Comparison of ENCODE assay signal across 23 cellular contexts in genomic region chr5:63233906-63234305, GRCh38.
DNase-seq lines count a peak whose midpoint lies in the region; ATAC-seq and TF ChIP-seq lines count a peak whose summit lies in the region.
"Had no signal": no experiment of that assay in that cellular context is flagged by ENCODE, and none has a peak within 500 bp of the region (broad histone marks: within the 10 kb centered on the region; RNA-seq: fewer than 3 reads in every experiment).

No MANE protein-coding gene starts in this region.

- no peak for ATAC-seq in HG03460 (IDR thresholded peaks at IDR 0.05; ENCODE audit: unreplicated experiment)
- ATAC-seq: activated CD4-positive, CD25-positive, alpha-beta regulatory T cell treated with anti-CD3 and anti-CD28 coated beads, Interleukin-2, amount 50 U/mL, for 24 hours; activated CD8-positive, alpha-beta T cell treated with anti-CD3 and anti-CD28 coated beads for 36 hours; left lobe of liver; naive thymus-derived CD4-positive, alpha-beta T cell had no signal

- TF ChIP-seq EP300 in Ishikawa (IDR thresholded peaks at IDR 0.05; ENCODE audit: borderline replicate concordance), result no peak

- no peak for TF ChIP-seq RAD21 in Ishikawa (IDR thresholded peaks at IDR 0.05; ENCODE audit: low read depth)

- DNase-seq in caudate nucleus (lab: John Stamatoyannopoulos, UW), result no peak
- peak; percentile 53 for DNase-seq in foreskin melanocyte
- DNase-seq in stromal cell of bone marrow (ENCODE audit: low read depth), result peak; percentile 33
- DNase-seq in NCI-H524 (lab: John Stamatoyannopoulos, UW), result no peak
- DNase-seq in NCI-H2171 (lab: John Stamatoyannopoulos, UW), result no peak
- DNase-seq in KG1 (lab: John Stamatoyannopoulos, UW), result no peak
- DNase-seq: activated CD8-positive, alpha-beta T cell treated with anti-CD3 and anti-CD28 coated beads for 36 hours; activated effector memory CD4-positive, alpha-beta T cell treated with Interleukin-2 at 50 U/mL for 16 hours; activated naive CD8-positive, alpha-beta T cell treated with anti-CD3 and anti-CD28 coated beads for 36 hours; brain microvascular endothelial cell; cortex of kidney; esophagus squamous epithelium; heart right ventricle; MM.1S; naive thymus-derived CD4-positive, alpha-beta T cell; NCI-H1417; NCI-H510A treated with DMSO at 0.1 percent for 48 hours; retina; stimulated activated naive CD4-positive, alpha-beta T cell treated with Interleukin-2 at 50 U/mL for 16 hours had no signal

- peak overlapping the region; percentile 44 for H3K27ac ChIP-seq in caudate nucleus (ENCODE audit: low read depth, low read length)
- H3K27ac ChIP-seq: brain microvascular endothelial cell, esophagus squamous epithelium, heart right ventricle had no signal

TF ChIP-seq in Ishikawa, 13 proteins besides CTCF, POLR2A, EP300 and RAD21:
- TF ChIP-seq NFIC (IDR thresholded peaks at IDR 0.05), result no peak
- TF ChIP-seq CEBPB (IDR thresholded peaks at IDR 0.05), result 0 out of 2 replicates have a peak, but pooled peaks have one; percentile 34
- TF ChIP-seq USF1 (IDR thresholded peaks at IDR 0.05), result no peak
TF ChIP-seq in Ishikawa: peak in this region for 1.

Comparison
In these comparisons a context has a peak if more than half of its experiments do, and no peak if none do; other contexts are left out.
1. DNase-seq: peak in foreskin melanocyte (single experiment) and stromal cell of bone marrow (single experiment); none in caudate nucleus (0 of 61), NCI-H524 (0 of 2), NCI-H2171 (single experiment) and KG1 (single experiment).